ENCODE assay signal across 7 cellular contexts in the genomic region with DNA sequence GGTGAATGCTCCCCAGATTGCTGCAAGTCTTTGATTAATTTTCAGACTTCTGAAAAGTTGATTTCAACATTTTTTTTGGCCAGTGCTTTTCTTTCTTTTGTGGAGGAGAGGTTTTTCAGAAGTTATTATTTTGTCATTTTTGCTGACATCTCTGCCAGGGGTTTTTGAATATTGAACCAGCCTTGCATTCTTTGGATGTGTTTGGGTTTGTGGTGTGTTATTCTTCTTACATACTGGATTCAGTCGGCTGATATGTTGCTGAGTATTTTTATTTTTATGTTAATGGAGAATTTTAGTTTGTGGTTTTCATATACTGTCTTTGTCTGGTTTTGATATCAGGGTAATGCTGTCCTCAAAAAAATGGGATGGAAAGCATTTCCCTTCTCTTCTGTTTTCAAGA.
"Had no signal": no experiment of that assay in that cellular context is flagged by ENCODE, and none has a peak within 500 bp of the region (broad histone marks: within the 10 kb centered on the region; RNA-seq: fewer than 3 reads in every experiment).

No MANE protein-coding gene starts in this region.

- H3K4me3 ChIP-seq: GM12878 had no signal

- FAIRE-seq: G401.6, GM12878, GM12891, GM18507, GM19239 had no signal

- ATAC-seq: GM12878 had no signal

- DNase-seq: GDM1, GF-D8 had no signal
